Comparison of ENCODE assay signal across 15 cellular contexts in the genomic region with DNA sequence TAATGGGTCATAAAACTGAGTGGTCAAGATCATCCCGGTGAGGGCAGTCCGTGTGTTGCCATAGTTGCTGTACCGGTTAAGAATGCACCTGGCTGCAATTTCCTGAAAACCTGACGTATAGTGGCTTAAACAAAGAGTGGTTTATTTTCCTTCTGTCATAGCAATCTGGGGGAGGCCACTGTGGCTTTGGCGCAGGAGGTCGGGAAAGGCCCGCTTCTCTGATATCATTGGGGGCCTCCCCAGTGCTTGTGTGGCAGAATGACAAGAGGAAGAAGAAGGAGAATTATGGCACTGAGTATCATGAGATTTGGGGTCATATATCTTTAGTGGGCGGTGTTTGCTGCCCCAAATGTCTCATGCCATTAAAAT. TPM values are rescaled to one million over a fixed set of nuclear protein-coding genes. Genes with fewer than 3 reads are reported as not detected.
A peak's percentile ranks its signal among the peaks of the same experiment; 100 is the strongest.
DNase-seq lines count a peak whose midpoint lies in the region; ATAC-seq and TF ChIP-seq lines count a peak whose summit lies in the region.
"Had no signal": no experiment of that assay in that cellular context is flagged by ENCODE, and none has a peak within 500 bp of the region (broad histone marks: within the 10 kb centered on the region; RNA-seq: fewer than 3 reads in every experiment).

No MANE protein-coding gene starts in this region.

- no peak for TF ChIP-seq CTCF in MM.1S (IDR thresholded peaks at IDR 0.05; ENCODE audit: low read length)

- no peaks in the 10 kb centered on the region for H3K9me3 ChIP-seq in MM.1S (replicated peaks; ENCODE audit: insufficient read depth, low read length)
- H3K9me3 ChIP-seq: left lung, vagina had no signal

- H3K9me2 ChIP-seq in MM.1S (replicated peaks; ENCODE audit: insufficient read depth, low read length), result no peaks in the 10 kb centered on the region

- H3K4me3 Mint-ChIP-seq in activated T-helper 17 cell treated with anti-CD3 and anti-CD28 coated beads, Interleukin-2, amount 50 U/mL, for 72 hours, result peak overlapping the region; percentile 70

- H3K27ac Mint-ChIP-seq in activated T-helper 17 cell treated with anti-CD3 and anti-CD28 coated beads, Interleukin-2, amount 50 U/mL, for 72 hours, result peak overlapping the region; percentile 95

- H3F3A ChIP-seq in MM.1S (ENCODE audit: insufficient read depth, low read length), result no peaks in the 10 kb centered on the region

- no peaks in the 10 kb centered on the region for H3K27me3 Mint-ChIP-seq in activated T-helper 17 cell treated with anti-CD3 and anti-CD28 coated beads, Interleukin-2, amount 50 U/mL, for 72 hours

- peak; percentile 57 for ATAC-seq in HG03442 (IDR thresholded peaks at IDR 0.05; ENCODE audit: unreplicated experiment)
- ATAC-seq in activated T-helper 17 cell treated with anti-CD3 and anti-CD28 coated beads, Interleukin-2, amount 50 U/mL, for 72 hours (replicated peaks), result peak; percentile 83
- ATAC-seq: left lung had no signal

- no peaks in the 10 kb centered on the region for H3K9me3 Mint-ChIP-seq in activated T-helper 17 cell treated with anti-CD3 and anti-CD28 coated beads, Interleukin-2, amount 50 U/mL, for 72 hours

- H3K36me3 Mint-ChIP-seq in activated T-helper 17 cell treated with anti-CD3 and anti-CD28 coated beads, Interleukin-2, amount 50 U/mL, for 72 hours (ENCODE audit: low read depth), result no peaks in the 10 kb centered on the region

- no peak overlapping the region for H2AFZ ChIP-seq in MM.1S (ENCODE audit: low read length)
- H2AFZ ChIP-seq: GM23248, hepatocyte had no signal

- peaks cover 25% of the 10 kb centered on the region for H3K4me1 Mint-ChIP-seq in activated T-helper 17 cell treated with anti-CD3 and anti-CD28 coated beads, Interleukin-2, amount 50 U/mL, for 72 hours

- H3K36me3 ChIP-seq in MM.1S (replicated peaks; ENCODE audit: insufficient read depth, low read length), result no peaks in the 10 kb centered on the region
- H3K36me3 ChIP-seq: left lung, vagina had no signal

- H3K9ac ChIP-seq in MM.1S (ENCODE audit: low read length), result no peak overlapping the region
- H3K9ac ChIP-seq: GM23248 had no signal

- H3K79me2 ChIP-seq in MM.1S (ENCODE audit: low read length), result no peaks in the 10 kb centered on the region
- H3K79me2 ChIP-seq: hepatocyte had no signal

- no peaks in the 10 kb centered on the region for H4K20me1 ChIP-seq in MM.1S (ENCODE audit: insufficient read depth, low read length)

- no peak overlapping the region for H3K4me2 ChIP-seq in MM.1S (ENCODE audit: low read depth, low read length)
- H3K4me2 ChIP-seq: hepatocyte had no signal

- no peaks in the 10 kb centered on the region for H3K4me1 ChIP-seq in MM.1S (ENCODE audit: low read length)
- H3K4me1 ChIP-seq: left lung, vagina had no signal

- H3K27ac ChIP-seq in MM.1S (ENCODE audit: low read length), result no peak overlapping the region
- H3K27ac ChIP-seq: GM23248, hepatocyte, left lung, vagina had no signal

- DNase-seq in activated CD4-positive, alpha-beta T cell treated with anti-CD3 and anti-CD28 coated beads for 48 hours, result peak; percentile 67
- no peak for DNase-seq in activated CD4-positive, alpha-beta T cell treated with anti-CD3 and anti-CD28 coated beads, Interleukin-2, amount 50 U/mL, for 1 hour
- peak; percentile 30 for DNase-seq in stimulated activated CD4-positive, alpha-beta T cell treated with anti-CD3 and anti-CD28 coated beads, Interleukin-4, amount 100 ng/mL, for 24 hours
- DNase-seq in NCI-H1694 treated with DMSO at 0.1 percent for 48 hours (lab: John Stamatoyannopoulos, UW) (no peak), MM.1S (no peak), NCI-H1105 treated with DMSO at 0.1 percent for 48 hours (lab: John Stamatoyannopoulos, UW) (no peak)
- DNase-seq: activated CD4-positive, CD25-positive, alpha-beta regulatory T cell treated with anti-CD3 and anti-CD28 coated beads, Interleukin-2, amount 50 U/mL, for 72 hours; cortex of kidney; DND-41; GM23248; left lung had no signal

- no peaks in the 10 kb centered on the region for H3K27me3 ChIP-seq in MM.1S (replicated peaks; ENCODE audit: insufficient read depth, low read length)
- H3K27me3 ChIP-seq: hepatocyte, left lung, vagina had no signal

- H3K4me3 ChIP-seq in MM.1S (ENCODE audit: low read length), result no peak overlapping the region
- H3K4me3 ChIP-seq: GM23248, hepatocyte, left lung, vagina had no signal

RNA-seq across cellular contexts. Expression of a gene that starts 4.4 kb away (rescaled TPM):
- total RNA-seq in activated T-helper 17 cell treated with anti-CD3 and anti-CD28 coated beads, Interleukin-2, amount 50 U/mL, for 72 hours, result 10 to 100 TPM; 12.0 to 51.2 TPM

RNA-seq across cellular contexts. Expression of a gene that starts 10.1 kb away (rescaled TPM):
- total RNA-seq in activated T-helper 17 cell treated with anti-CD3 and anti-CD28 coated beads, Interleukin-2, amount 50 U/mL, for 72 hours, result 100 to 1,000 TPM in 1 of 2 donors, 10 to 100 TPM in 1; 68.7 to 148 TPM

RNA-seq across cellular contexts. Expression of a gene that starts 28.0 kb away (rescaled TPM):
- 100 to 1,000 TPM; 218 to 235 TPM for total RNA-seq in activated T-helper 17 cell treated with anti-CD3 and anti-CD28 coated beads, Interleukin-2, amount 50 U/mL, for 72 hours

RNA-seq across cellular contexts. Expression of a gene that starts 39.5 kb away (rescaled TPM):
- total RNA-seq in activated T-helper 17 cell treated with anti-CD3 and anti-CD28 coated beads, Interleukin-2, amount 50 U/mL, for 72 hours, result 100 to 1,000 TPM; 176 to 233 TPM
- total RNA-seq: GM23248 had no signal

Comparison
In these comparisons a context has a peak if more than half of its experiments do, and no peak if none do; other contexts are left out.
1. DNase-seq: peak in activated CD4-positive, alpha-beta T cell treated with anti-CD3 and anti-CD28 coated beads for 48 hours (single experiment) and stimulated activated CD4-positive, alpha-beta T cell treated with anti-CD3 and anti-CD28 coated beads, Interleukin-4, amount 100 ng/mL, for 24 hours (single experiment); none in activated CD4-positive, alpha-beta T cell treated with anti-CD3 and anti-CD28 coated beads, Interleukin-2, amount 50 U/mL, for 1 hour (single experiment), NCI-H1694 treated with DMSO at 0.1 percent for 48 hours (single experiment), MM.1S (single experiment) and NCI-H1105 treated with DMSO at 0.1 percent for 48 hours (single experiment).